Comparison of ENCODE assay signal across 1 cellular context in the genomic region with DNA sequence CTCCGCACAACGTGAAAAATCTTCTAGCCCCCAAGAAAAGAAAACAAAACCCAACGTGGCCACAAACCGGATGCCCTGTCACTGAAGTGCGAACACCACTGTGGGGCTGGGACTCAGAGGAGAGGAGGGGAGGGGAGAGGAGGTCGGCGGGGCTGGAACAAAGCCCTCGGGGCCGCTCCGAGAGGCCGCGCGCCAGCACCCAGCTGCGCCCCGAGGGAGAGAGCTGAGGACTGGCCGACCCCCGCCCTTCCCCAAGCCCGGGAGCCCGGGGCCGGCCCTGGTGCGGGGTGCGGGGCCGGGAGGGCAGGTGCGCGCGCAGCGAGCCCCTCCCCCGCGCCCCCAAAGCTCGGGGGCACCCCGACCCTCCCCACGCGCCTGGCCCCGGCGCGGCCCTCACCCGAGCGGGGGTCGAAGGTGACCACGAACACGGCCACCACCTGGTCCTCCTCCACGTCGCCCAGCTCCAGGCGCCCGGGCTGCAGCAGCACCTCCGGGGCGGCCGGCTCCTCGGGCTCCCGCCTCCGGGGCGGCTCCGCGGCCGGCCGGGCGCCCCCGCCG.
TF ChIP-seq lines count a peak whose summit lies in the region.

No MANE protein-coding gene starts in this region.

TF ChIP-seq in GM23338, 12 proteins besides CTCF, POLR2A, EP300 and RAD21 (continued from another document):
- TF ChIP-seq, protein P1, sequence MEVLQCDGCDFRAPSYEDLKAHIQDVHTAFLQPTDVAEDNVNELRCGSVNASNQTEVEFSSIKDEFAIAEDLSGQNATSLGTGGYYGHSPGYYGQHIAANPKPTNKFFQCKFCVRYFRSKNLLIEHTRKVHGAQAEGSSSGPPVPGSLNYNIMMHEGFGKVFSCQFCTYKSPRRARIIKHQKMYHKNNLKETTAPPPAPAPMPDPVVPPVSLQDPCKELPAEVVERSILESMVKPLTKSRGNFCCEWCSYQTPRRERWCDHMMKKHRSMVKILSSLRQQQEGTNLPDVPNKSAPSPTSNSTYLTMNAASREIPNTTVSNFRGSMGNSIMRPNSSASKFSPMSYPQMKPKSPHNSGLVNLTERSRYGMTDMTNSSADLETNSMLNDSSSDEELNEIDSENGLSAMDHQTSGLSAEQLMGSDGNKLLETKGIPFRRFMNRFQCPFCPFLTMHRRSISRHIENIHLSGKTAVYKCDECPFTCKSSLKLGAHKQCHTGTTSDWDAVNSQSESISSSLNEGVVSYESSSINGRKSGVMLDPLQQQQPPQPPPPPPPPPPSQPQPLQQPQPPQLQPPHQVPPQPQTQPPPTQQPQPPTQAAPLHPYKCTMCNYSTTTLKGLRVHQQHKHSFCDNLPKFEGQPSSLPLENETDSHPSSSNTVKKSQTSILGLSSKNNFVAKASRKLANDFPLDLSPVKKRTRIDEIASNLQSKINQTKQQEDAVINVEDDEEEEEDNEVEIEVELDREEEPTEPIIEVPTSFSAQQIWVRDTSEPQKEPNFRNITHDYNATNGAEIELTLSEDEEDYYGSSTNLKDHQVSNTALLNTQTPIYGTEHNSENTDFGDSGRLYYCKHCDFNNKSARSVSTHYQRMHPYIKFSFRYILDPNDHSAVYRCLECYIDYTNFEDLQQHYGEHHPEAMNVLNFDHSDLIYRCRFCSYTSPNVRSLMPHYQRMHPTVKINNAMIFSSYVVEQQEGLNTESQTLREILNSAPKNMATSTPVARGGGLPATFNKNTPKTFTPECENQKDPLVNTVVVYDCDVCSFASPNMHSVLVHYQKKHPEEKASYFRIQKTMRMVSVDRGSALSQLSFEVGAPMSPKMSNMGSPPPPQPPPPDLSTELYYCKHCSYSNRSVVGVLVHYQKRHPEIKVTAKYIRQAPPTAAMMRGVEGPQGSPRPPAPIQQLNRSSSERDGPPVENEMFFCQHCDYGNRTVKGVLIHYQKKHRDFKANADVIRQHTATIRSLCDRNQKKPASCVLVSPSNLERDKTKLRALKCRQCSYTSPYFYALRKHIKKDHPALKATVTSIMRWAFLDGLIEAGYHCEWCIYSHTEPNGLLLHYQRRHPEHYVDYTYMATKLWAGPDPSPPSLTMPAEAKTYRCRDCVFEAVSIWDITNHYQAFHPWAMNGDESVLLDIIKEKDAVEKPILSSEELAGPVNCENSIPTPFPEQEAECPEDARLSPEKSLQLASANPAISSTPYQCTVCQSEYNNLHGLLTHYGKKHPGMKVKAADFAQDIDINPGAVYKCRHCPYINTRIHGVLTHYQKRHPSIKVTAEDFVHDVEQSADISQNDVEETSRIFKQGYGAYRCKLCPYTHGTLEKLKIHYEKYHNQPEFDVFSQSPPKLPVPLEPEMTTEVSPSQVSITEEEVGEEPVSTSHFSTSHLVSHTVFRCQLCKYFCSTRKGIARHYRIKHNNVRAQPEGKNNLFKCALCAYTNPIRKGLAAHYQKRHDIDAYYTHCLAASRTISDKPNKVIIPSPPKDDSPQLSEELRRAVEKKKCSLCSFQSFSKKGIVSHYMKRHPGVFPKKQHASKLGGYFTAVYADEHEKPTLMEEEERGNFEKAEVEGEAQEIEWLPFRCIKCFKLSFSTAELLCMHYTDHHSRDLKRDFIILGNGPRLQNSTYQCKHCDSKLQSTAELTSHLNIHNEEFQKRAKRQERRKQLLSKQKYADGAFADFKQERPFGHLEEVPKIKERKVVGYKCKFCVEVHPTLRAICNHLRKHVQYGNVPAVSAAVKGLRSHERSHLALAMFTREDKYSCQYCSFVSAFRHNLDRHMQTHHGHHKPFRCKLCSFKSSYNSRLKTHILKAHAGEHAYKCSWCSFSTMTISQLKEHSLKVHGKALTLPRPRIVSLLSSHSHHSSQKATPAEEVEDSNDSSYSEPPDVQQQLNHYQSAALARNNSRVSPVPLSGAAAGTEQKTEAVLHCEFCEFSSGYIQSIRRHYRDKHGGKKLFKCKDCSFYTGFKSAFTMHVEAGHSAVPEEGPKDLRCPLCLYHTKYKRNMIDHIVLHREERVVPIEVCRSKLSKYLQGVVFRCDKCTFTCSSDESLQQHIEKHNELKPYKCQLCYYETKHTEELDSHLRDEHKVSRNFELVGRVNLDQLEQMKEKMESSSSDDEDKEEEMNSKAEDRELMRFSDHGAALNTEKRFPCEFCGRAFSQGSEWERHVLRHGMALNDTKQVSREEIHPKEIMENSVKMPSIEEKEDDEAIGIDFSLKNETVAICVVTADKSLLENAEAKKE (CRISPR knock-in tag; IDR thresholded peaks at IDR 0.05): no peak
- no peak for TF ChIP-seq ZNF331 (CRISPR knock-in tag; IDR thresholded peaks at IDR 0.05; ENCODE audit: low read depth)
- no peak for TF ChIP-seq EZH2 (IDR thresholded peaks at IDR 0.05; ENCODE audit: low read depth, unreplicated experiment)
- TF ChIP-seq, protein P2, sequence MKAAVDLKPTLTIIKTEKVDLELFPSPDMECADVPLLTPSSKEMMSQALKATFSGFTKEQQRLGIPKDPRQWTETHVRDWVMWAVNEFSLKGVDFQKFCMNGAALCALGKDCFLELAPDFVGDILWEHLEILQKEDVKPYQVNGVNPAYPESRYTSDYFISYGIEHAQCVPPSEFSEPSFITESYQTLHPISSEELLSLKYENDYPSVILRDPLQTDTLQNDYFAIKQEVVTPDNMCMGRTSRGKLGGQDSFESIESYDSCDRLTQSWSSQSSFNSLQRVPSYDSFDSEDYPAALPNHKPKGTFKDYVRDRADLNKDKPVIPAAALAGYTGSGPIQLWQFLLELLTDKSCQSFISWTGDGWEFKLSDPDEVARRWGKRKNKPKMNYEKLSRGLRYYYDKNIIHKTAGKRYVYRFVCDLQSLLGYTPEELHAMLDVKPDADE (IDR thresholded peaks at IDR 0.05): no peak
- TF ChIP-seq ZNF114 (CRISPR knock-in tag; IDR thresholded peaks at IDR 0.05): no peak
- no peak for TF ChIP-seq JUNB (IDR thresholded peaks at IDR 0.05; ENCODE audit: unreplicated experiment)
- no peak for TF ChIP-seq CREB1 (CRISPR knock-in tag; IDR thresholded peaks at IDR 0.05; ENCODE audit: low read depth)
- TF ChIP-seq NANOG (IDR thresholded peaks at IDR 0.05; ENCODE audit: borderline replicate concordance): no peak
- TF ChIP-seq, protein P3, sequence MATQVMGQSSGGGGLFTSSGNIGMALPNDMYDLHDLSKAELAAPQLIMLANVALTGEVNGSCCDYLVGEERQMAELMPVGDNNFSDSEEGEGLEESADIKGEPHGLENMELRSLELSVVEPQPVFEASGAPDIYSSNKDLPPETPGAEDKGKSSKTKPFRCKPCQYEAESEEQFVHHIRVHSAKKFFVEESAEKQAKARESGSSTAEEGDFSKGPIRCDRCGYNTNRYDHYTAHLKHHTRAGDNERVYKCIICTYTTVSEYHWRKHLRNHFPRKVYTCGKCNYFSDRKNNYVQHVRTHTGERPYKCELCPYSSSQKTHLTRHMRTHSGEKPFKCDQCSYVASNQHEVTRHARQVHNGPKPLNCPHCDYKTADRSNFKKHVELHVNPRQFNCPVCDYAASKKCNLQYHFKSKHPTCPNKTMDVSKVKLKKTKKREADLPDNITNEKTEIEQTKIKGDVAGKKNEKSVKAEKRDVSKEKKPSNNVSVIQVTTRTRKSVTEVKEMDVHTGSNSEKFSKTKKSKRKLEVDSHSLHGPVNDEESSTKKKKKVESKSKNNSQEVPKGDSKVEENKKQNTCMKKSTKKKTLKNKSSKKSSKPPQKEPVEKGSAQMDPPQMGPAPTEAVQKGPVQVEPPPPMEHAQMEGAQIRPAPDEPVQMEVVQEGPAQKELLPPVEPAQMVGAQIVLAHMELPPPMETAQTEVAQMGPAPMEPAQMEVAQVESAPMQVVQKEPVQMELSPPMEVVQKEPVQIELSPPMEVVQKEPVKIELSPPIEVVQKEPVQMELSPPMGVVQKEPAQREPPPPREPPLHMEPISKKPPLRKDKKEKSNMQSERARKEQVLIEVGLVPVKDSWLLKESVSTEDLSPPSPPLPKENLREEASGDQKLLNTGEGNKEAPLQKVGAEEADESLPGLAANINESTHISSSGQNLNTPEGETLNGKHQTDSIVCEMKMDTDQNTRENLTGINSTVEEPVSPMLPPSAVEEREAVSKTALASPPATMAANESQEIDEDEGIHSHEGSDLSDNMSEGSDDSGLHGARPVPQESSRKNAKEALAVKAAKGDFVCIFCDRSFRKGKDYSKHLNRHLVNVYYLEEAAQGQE (IDR thresholded peaks at IDR 0.05; ENCODE audit: unreplicated experiment): no peak
